ENCODE assay signal across 16 cellular contexts in the genomic region with DNA sequence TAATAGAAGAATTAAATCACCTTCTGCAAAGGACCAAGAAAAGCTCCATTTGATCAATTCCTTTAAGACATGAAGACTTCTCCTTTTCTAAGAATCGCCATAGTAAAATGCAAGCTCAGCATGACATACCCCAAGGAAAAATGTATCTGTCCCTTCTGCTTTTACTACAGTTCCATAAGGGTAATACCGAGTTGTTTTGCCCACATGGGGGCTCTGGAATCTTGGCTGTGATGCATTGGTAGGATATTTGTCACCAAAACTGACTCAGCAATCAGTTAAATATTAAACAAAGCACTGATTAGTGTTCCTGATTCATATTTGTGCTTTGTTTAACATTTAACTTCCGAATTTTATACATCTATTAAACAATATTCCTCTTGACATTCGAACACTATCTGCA. TPM values are rescaled to one million over a fixed set of nuclear protein-coding genes. Genes with fewer than 3 reads are reported as not detected.
DNase-seq lines count a peak whose midpoint lies in the region; FAIRE-seq and TF ChIP-seq lines count a peak whose summit lies in the region.
"Had no signal": no experiment of that assay in that cellular context is flagged by ENCODE, and none has a peak within 500 bp of the region (broad histone marks: within the 10 kb centered on the region; RNA-seq: fewer than 3 reads in every experiment).

No MANE protein-coding gene starts in this region.

- no peaks in the 10 kb centered on the region for H3K36me3 ChIP-seq in A673 (ENCODE audit: insufficient read depth, low read length, poor library complexity, severe bottlenecking)
- H3K36me3 ChIP-seq: vagina, WERI-Rb-1 had no signal

- intact Hi-C loops in A673 (cut with micrococcal nuclease; ENCODE audit: unreplicated experiment): no loop called here

- no peaks in the 10 kb centered on the region for H3K27me3 ChIP-seq in A673 (replicated peaks; ENCODE audit: insufficient read depth, low read depth, low read length, poor library complexity)
- H3K27me3 ChIP-seq: vagina had no signal

- peak; percentile 28 for DNase-seq in A673 (ENCODE audit: low spot score)
- peak; percentile 41 for DNase-seq in HTR-8/SVneo (ENCODE audit: insufficient read length, low spot score)
- peak; percentile 83 for DNase-seq in kidney glomerular epithelial cell (lab: John Stamatoyannopoulos, UW)
- DNase-seq in NCI-H446 (lab: John Stamatoyannopoulos, UW): no peak
- no peak for DNase-seq in NCI-H2227 (lab: John Stamatoyannopoulos, UW; ENCODE audit: unreplicated experiment)
- DNase-seq in GM13977 (ENCODE audit: low spot score): no peak
- no peak for DNase-seq in GM10266 (ENCODE audit: extremely low spot score)
- DNase-seq: activated naive CD4-positive, alpha-beta T cell; caudate nucleus; NCI-H774; psoas muscle; stimulated activated CD4-positive, alpha-beta T cell treated with anti-CD3 and anti-CD28 coated beads, Interleukin-4, amount 100 ng/mL, for 24 hours; WERI-Rb-1 had no signal

- no peak overlapping the region for H3K4me3 ChIP-seq in A673 (ENCODE audit: low read depth, low read length, poor library complexity, severe bottlenecking)
- H3K4me3 ChIP-seq: GM12878, psoas muscle, vagina had no signal

- H3K27ac ChIP-seq in A673 (ENCODE audit: low read depth, low read length, poor library complexity, severe bottlenecking): no peak overlapping the region
- H3K27ac ChIP-seq in VCaP: peak overlapping the region; percentile 5; the same call in 1 of the 2 replicates
- H3K27ac ChIP-seq: psoas muscle, vagina, WERI-Rb-1 had no signal

- POLR2A ChIA-PET in A673 (lab: Charles Lee; ENCODE audit: low non-redundant PET): no interaction called here

- TF ChIP-seq CTCF in A673 (conservative IDR thresholded peaks at IDR 0.05; ENCODE audit: low read depth, low read length): no peak
- TF ChIP-seq CTCF in VCaP (conservative IDR thresholded peaks at IDR 0.05): peak; percentile 41; the same call in 1 of the 2 replicates
- no peak for TF ChIP-seq CTCF in GM13977 (IDR thresholded peaks at IDR 0.05; ENCODE audit: extremely low read depth, insufficient read depth, missing control alignments)
- no peak for TF ChIP-seq CTCF in GM10266 (IDR thresholded peaks at IDR 0.05; ENCODE audit: control insufficient read depth, insufficient read depth, low read depth, missing control alignments)

- BruUV-seq in A673 (replicated peaks; lab: Mats Ljungman, UMichigan): no TSS peak

- H3K9me3 ChIP-seq in A673 (ENCODE audit: low read depth, low read length, poor library complexity, severe bottlenecking): no peaks in the 10 kb centered on the region
- H3K9me3 ChIP-seq: psoas muscle, vagina had no signal

- CTCF ChIA-PET in A673 (lab: Charles Lee): no interaction called here

- FAIRE-seq in HTR-8/SVneo (lab: Jason Lieb, UNC): no peak
- FAIRE-seq: GM12878 had no signal

- H3K4me1 ChIP-seq in A673 (ENCODE audit: insufficient read depth, low read length, poor library complexity, severe bottlenecking): no peaks in the 10 kb centered on the region
- H3K4me1 ChIP-seq: psoas muscle, vagina had no signal

- in situ Hi-C loops in GM13977 (cut with MboI; ENCODE audit: low pct_unique_long_range_greater_than_20kb, low sequenced_read_pairs, unreplicated experiment): no loop called here

RNA-seq across cellular contexts. Expression of gene KCNIP1, which starts 24.3 kb away (rescaled TPM):
- total RNA-seq in A673 (2021): 3.6 and 3.7 TPM in 2 replicates
- total RNA-seq: GM12878, psoas muscle, vagina had no signal

Comparison
In these comparisons a context has a peak if more than half of its experiments do, and no peak if none do; other contexts are left out.
1. DNase-seq: peak in A673 (single experiment), HTR-8/SVneo (single experiment) and kidney glomerular epithelial cell (single experiment); none in NCI-H446 (0 of 2), NCI-H2227 (single experiment), GM13977 (single experiment) and GM10266 (single experiment).